In the genomic region with DNA sequence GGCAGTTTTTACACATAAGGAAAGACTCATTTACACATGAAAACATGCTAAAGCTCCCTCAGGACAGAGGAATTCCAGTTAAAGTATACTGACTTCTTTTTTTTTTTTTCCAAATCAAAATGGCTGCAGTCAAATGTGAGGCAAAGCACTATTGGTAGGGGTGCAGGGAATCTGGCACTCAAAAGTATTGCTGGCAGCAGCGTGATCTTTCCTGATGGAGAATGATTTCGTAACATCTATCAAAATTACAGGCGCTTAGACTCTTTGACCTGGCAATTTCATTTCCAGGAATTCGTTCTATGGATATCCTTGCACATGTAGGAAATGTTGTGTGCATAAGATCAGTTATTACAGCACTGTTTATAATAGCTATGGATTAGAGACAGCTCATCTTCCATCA, we compare ENCODE assay signal across 31 cellular contexts.
"Had no signal": no experiment of that assay in that cellular context is flagged by ENCODE, and none has a peak within 500 bp of the region (broad histone marks: within the 10 kb centered on the region; RNA-seq: fewer than 3 reads in every experiment).

No MANE protein-coding gene starts in this region.

- H3K9ac ChIP-seq: neural progenitor cell, parathyroid adenoma had no signal

- H3K4me2 ChIP-seq: hepatocyte, neural progenitor cell, smooth muscle cell had no signal

- H2AFZ ChIP-seq: hepatocyte, neural progenitor cell, parathyroid adenoma had no signal

- H3K9me3 Mint-ChIP-seq: endodermal cell, nephron, neural progenitor cell had no signal

- ATAC-seq: esophagus mucosa; gastrocnemius medialis; heart left ventricle; naive thymus-derived CD4-positive, alpha-beta T cell; sciatic nerve; stimulated activated naive CD8-positive, alpha-beta T cell treated with anti-CD3 and anti-CD28 coated beads, Interleukin-15, amount 100 ng/mL, for 72 hours; upper lobe of right lung had no signal

- FAIRE-seq: kidney had no signal

- H3K4me3 Mint-ChIP-seq: dendritic cell treated with granulocyte-macrophage colony-stimulating factor and Interleukin-4, amounts not matched to agents 40 ng/mL and 50 ng/mL, for 4 days; endodermal cell; naive thymus-derived CD4-positive, alpha-beta T cell; nephron; neural progenitor cell; stimulated activated naive CD8-positive, alpha-beta T cell treated with anti-CD3 and anti-CD28 coated beads, Interleukin-15, amount 100 ng/mL, for 72 hours had no signal

- H3K27me3 ChIP-seq: colonic mucosa, gastrocnemius medialis, heart left ventricle, hepatocyte, neural progenitor cell, suprapubic skin, transverse colon, upper lobe of right lung, uterus had no signal

- H3K27ac Mint-ChIP-seq: dendritic cell treated with granulocyte-macrophage colony-stimulating factor and Interleukin-4, amounts not matched to agents 40 ng/mL and 50 ng/mL, for 4 days; endodermal cell; naive thymus-derived CD4-positive, alpha-beta T cell; neural progenitor cell; progenitor cell of endocrine pancreas had no signal

- DNase-seq: colonic mucosa; effector CD8-positive, alpha-beta T cell; foreskin fibroblast; gastrocnemius medialis; heart left ventricle; kidney; left ventricle myocardium inferior; mesendoderm; midbrain; naive thymus-derived CD4-positive, alpha-beta T cell; stimulated activated CD4-positive, alpha-beta T cell treated with anti-CD3 and anti-CD28 coated beads, Interleukin-12 subunit alpha, Interleukin-12 subunit beta, amount 100 ng/mL, for 4 hours; stimulated activated CD4-positive, alpha-beta T cell treated with anti-CD3 and anti-CD28 coated beads, Interleukin-1b, Interleukin-23, amount 100 ng/mL, for 48 hours; stimulated activated CD4-positive, alpha-beta T cell treated with anti-CD3 and anti-CD28 coated beads, Interleukin-4, amount 100 ng/mL, for 1 hour; stimulated activated CD8-positive, alpha-beta memory T cell treated with anti-CD3 and anti-CD28 coated beads, Interleukin-4, amount 100 ng/mL, for 48 hours; stimulated activated naive CD4-positive, alpha-beta T cell; stimulated activated naive CD8-positive, alpha-beta T cell treated with anti-CD3 and anti-CD28 coated beads, Interleukin-15, amount 100 ng/mL, for 72 hours; transverse colon; upper lobe of right lung; uterus had no signal

- H3K27ac ChIP-seq: colonic mucosa, epithelial cell of prostate, gastrocnemius medialis, heart left ventricle, hepatocyte, left ventricle myocardium inferior, neural progenitor cell, parathyroid adenoma, suprapubic skin, transverse colon, upper lobe of right lung, uterus had no signal

- H3K4me1 Mint-ChIP-seq: naive thymus-derived CD4-positive, alpha-beta T cell; stimulated activated naive CD8-positive, alpha-beta T cell treated with anti-CD3 and anti-CD28 coated beads, Interleukin-15, amount 100 ng/mL, for 72 hours had no signal

- H3K79me2 ChIP-seq: hepatocyte, parathyroid adenoma had no signal

- H3K4me3 ChIP-seq: colonic mucosa, gastrocnemius medialis, heart left ventricle, hepatocyte, left ventricle myocardium inferior, neural progenitor cell, smooth muscle cell, suprapubic skin, transverse colon, upper lobe of right lung, uterus had no signal

- H3K36me3 ChIP-seq: colonic mucosa, gastrocnemius medialis, neural progenitor cell, suprapubic skin, transverse colon, uterus had no signal

- H3K4me1 ChIP-seq: colonic mucosa, gastrocnemius medialis, neural progenitor cell, parathyroid adenoma, transverse colon, uterus had no signal

- H3K9me3 ChIP-seq: colonic mucosa, gastrocnemius medialis, heart left ventricle, left ventricle myocardium inferior, suprapubic skin, transverse colon, upper lobe of right lung, uterus had no signal

- H3K36me3 Mint-ChIP-seq: naive thymus-derived CD4-positive, alpha-beta T cell had no signal
